Comparison of ENCODE assay signal across 1 cellular context in the genomic region with DNA sequence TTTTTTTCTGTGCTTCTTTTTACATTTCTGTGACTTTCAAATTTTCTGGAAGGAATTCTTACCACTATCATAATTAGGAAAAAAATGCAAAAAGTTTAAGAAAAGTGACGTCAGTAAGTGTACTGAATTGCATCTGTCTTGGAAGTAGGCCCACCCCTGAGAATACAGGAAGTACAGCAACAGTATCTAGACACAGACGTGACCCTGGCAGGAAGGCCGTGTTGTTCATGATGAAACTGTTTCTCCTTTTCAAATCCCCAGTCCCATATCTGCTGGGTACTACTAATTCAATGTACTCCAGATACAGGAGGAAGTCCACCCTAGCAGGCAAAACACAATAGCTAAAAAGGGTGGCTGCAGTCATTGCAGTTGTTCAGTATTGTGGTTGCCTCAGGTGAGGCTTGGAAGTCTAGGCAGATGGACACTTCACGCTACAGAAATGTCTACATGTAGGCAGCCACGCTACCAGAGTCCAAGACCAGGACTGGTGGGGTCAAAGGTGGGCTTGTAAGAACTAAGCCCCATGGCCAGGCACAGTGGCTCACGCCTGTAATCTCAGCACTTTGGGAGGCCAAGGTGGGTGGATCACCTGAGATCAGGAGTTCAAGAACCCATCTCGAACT.
TF ChIP-seq lines count a peak whose summit lies in the region.

No MANE protein-coding gene starts in this region.

TF ChIP-seq in GM23338, 12 proteins besides CTCF, POLR2A, EP300 and RAD21 (continued from another document):
- TF ChIP-seq ZNF462 (CRISPR knock-in tag; IDR thresholded peaks at IDR 0.05) (no peak), NANOG (IDR thresholded peaks at IDR 0.05; ENCODE audit: borderline replicate concordance) (no peak), POLR2AphosphoS5 (IDR thresholded peaks at IDR 0.05; ENCODE audit: low read depth) (no peak), EZH2 (IDR thresholded peaks at IDR 0.05; ENCODE audit: low read depth, unreplicated experiment) (no peak), STAT1 (IDR thresholded peaks at IDR 0.05; ENCODE audit: unreplicated experiment) (no peak), JUNB (IDR thresholded peaks at IDR 0.05; ENCODE audit: unreplicated experiment) (no peak)
- TF ChIP-seq, protein P1, sequence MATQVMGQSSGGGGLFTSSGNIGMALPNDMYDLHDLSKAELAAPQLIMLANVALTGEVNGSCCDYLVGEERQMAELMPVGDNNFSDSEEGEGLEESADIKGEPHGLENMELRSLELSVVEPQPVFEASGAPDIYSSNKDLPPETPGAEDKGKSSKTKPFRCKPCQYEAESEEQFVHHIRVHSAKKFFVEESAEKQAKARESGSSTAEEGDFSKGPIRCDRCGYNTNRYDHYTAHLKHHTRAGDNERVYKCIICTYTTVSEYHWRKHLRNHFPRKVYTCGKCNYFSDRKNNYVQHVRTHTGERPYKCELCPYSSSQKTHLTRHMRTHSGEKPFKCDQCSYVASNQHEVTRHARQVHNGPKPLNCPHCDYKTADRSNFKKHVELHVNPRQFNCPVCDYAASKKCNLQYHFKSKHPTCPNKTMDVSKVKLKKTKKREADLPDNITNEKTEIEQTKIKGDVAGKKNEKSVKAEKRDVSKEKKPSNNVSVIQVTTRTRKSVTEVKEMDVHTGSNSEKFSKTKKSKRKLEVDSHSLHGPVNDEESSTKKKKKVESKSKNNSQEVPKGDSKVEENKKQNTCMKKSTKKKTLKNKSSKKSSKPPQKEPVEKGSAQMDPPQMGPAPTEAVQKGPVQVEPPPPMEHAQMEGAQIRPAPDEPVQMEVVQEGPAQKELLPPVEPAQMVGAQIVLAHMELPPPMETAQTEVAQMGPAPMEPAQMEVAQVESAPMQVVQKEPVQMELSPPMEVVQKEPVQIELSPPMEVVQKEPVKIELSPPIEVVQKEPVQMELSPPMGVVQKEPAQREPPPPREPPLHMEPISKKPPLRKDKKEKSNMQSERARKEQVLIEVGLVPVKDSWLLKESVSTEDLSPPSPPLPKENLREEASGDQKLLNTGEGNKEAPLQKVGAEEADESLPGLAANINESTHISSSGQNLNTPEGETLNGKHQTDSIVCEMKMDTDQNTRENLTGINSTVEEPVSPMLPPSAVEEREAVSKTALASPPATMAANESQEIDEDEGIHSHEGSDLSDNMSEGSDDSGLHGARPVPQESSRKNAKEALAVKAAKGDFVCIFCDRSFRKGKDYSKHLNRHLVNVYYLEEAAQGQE (IDR thresholded peaks at IDR 0.05; ENCODE audit: unreplicated experiment) = no peak
